In genomic region chr3:51501833-51502561, GRCh38 we compare ENCODE assay signal across 8 cellular contexts. TPM values are rescaled to one million over a fixed set of nuclear protein-coding genes. Genes with fewer than 3 reads are reported as not detected.
DNase-seq lines count a peak whose midpoint lies in the region; ATAC-seq and TF ChIP-seq lines count a peak whose summit lies in the region.

No MANE protein-coding gene starts in this region.

- 21% methylated on average over 4 of the region's 6 CpGs for WGBS in suprapubic skin

- no peaks in the 10 kb centered on the region for H3K9me3 Mint-ChIP-seq in IgD-negative memory B cell

- peak overlapping the region in 2 of 4 donors; percentile 61 to 78 for H3K4me3 Mint-ChIP-seq in IgD-negative memory B cell

- H3K27me3 ChIP-seq in GM06990 (replicated peaks; ENCODE audit: control insufficient read depth, insufficient read depth, low read length): no peaks in the 10 kb centered on the region
- no peaks in the 10 kb centered on the region for H3K27me3 ChIP-seq in RWPE2 (ENCODE audit: insufficient read depth, poor library complexity, severe bottlenecking)
- H3K27me3 ChIP-seq in suprapubic skin: no peaks in the 10 kb centered on the region

- ATAC-seq in RWPE2 (ENCODE audit: low read depth) (peak; percentile 43; the same call in 2 of the 3 replicates), GM19035 (IDR thresholded peaks at IDR 0.05; ENCODE audit: unreplicated experiment) (no peak)

- TF ChIP-seq CTCF in GM06990 (IDR thresholded peaks at IDR 0.05; ENCODE audit: insufficient read depth, low read length, poor library complexity, severe bottlenecking) (peak; percentile 91), RWPE2 (IDR thresholded peaks at IDR 0.05; ENCODE audit: poor library complexity, severe bottlenecking) (peak; percentile 93), suprapubic skin (IDR thresholded peaks at IDR 0.05) (peak; percentile 79 to 94)

- no peak for TF ChIP-seq POLR2A in suprapubic skin (IDR thresholded peaks at IDR 0.05)

- DNase-seq in GM06990 (ENCODE audit: extremely low read depth, insufficient read length): peak; percentile 50
- no peak for DNase-seq in RWPE2 (ENCODE audit: low spot score)
- peak; percentile 93 for DNase-seq in activated effector memory CD4-positive, alpha-beta T cell treated with anti-CD3 and anti-CD28 coated beads, Interleukin-2, amount 50 U/mL, for 16 hours
- DNase-seq in foreskin melanocyte: peak; percentile 59
- peak; percentile 62 for DNase-seq in occipital lobe (lab: John Stamatoyannopoulos, UW)
- DNase-seq in suprapubic skin (ENCODE audit: low spot score in 2 of 2): peak; percentile 87 to 90

- H3K27me3 Mint-ChIP-seq in IgD-negative memory B cell: no peaks in the 10 kb centered on the region

- no peaks in the 10 kb centered on the region for H3K9me3 ChIP-seq in RWPE2 (ENCODE audit: severe bottlenecking)
- no peaks in the 10 kb centered on the region for H3K9me3 ChIP-seq in suprapubic skin

- H3K4me1 Mint-ChIP-seq in IgD-negative memory B cell: peaks cover 11 to 13% (median 11%) of the 10 kb centered on the region in 3 donors

- peak overlapping the region; percentile 73 to 84 (median 82) for H3K27ac Mint-ChIP-seq in IgD-negative memory B cell

- no peaks in the 10 kb centered on the region for H3K36me3 Mint-ChIP-seq in IgD-negative memory B cell

- no peaks in the 10 kb centered on the region for H3K36me3 ChIP-seq in GM06990 (ENCODE audit: control insufficient read depth, insufficient read depth, low read length)
- no peaks in the 10 kb centered on the region for H3K36me3 ChIP-seq in RWPE2 (ENCODE audit: low read depth)
- H3K36me3 ChIP-seq in suprapubic skin: no peaks in the 10 kb centered on the region

- no peak overlapping the region for H3K27ac ChIP-seq in RWPE2 (ENCODE audit: poor library complexity, severe bottlenecking)
- H3K27ac ChIP-seq in suprapubic skin: no peak overlapping the region

- no peak for TF ChIP-seq EP300 in suprapubic skin (IDR thresholded peaks at IDR 0.05)

- no peaks in the 10 kb centered on the region for H3K4me1 ChIP-seq in RWPE2 (ENCODE audit: insufficient read depth, poor library complexity, severe bottlenecking)
- peaks cover 18% of the 10 kb centered on the region for H3K4me1 ChIP-seq in suprapubic skin

- H3K4me3 ChIP-seq in GM06990 (replicated peaks; ENCODE audit: low read depth, low read length): no peak overlapping the region
- no peak overlapping the region for H3K4me3 ChIP-seq in RWPE2 (ENCODE audit: severe bottlenecking)
- H3K4me3 ChIP-seq in suprapubic skin: no peak overlapping the region

RNA-seq across cellular contexts. Expression of gene DCAF1, which starts 2.2 kb away (rescaled TPM):
- 12.1 TPM for polyA plus RNA-seq in IgD-negative memory B cell
- total RNA-seq in occipital lobe (26.8 TPM), suprapubic skin (10 to 100 TPM; 18.9 to 29.9 (median 23.7) TPM)

RNA-seq across cellular contexts. Expression of gene RAD54L2, which starts 36.5 kb away (rescaled TPM):
- polyA plus RNA-seq in IgD-negative memory B cell: 15.0 TPM
- total RNA-seq in occipital lobe (23.2 TPM), suprapubic skin (10 to 100 TPM; 15.0 to 36.5 (median 20.4) TPM)
